8 cellular contexts compared by ENCODE assay signal in genomic region chr10:28302012-28302667, GRCh38. TPM values are rescaled to one million over a fixed set of nuclear protein-coding genes. Genes with fewer than 3 reads are reported as not detected.
DNase-seq lines count a peak whose midpoint lies in the region; ATAC-seq lines count a peak whose summit lies in the region.

No MANE protein-coding gene starts in this region.

- no peaks in the 10 kb centered on the region for H3K9me3 Mint-ChIP-seq in effector memory CD8-positive, alpha-beta T cell
- no peaks in the 10 kb centered on the region for H3K9me3 Mint-ChIP-seq in naive thymus-derived CD4-positive, alpha-beta T cell

- no peaks in the 10 kb centered on the region for H3K9me3 ChIP-seq in NT2/D1 (ENCODE audit: insufficient read depth, low read length)
- no peaks in the 10 kb centered on the region for H3K9me3 ChIP-seq in naive thymus-derived CD4-positive, alpha-beta T cell (ENCODE audit: control insufficient read depth in 2 of 3, low read length in 3 of 3)

- no peaks in the 10 kb centered on the region for H3K36me3 ChIP-seq in NT2/D1 (ENCODE audit: insufficient read depth, insufficient read length, low read length)
- H3K36me3 ChIP-seq in naive thymus-derived CD4-positive, alpha-beta T cell (ENCODE audit: control insufficient read depth in 2 of 3, insufficient read depth in 3 of 3, low read length in 3 of 3): no peaks in the 10 kb centered on the region

- H3K4me3 ChIP-seq in NT2/D1 (ENCODE audit: insufficient read length, low read depth): peak overlapping the region; percentile 66
- peak overlapping the region; percentile 55 for H3K4me3 ChIP-seq in naive thymus-derived CD4-positive, alpha-beta T cell (ENCODE audit: low read length)

- POLR2A ChIA-PET in naive thymus-derived CD4-positive, alpha-beta T cell (lab: Charles Lee): interaction anchor here (0.7 to 26.2 kb wide), 13 partner anchors 11 to 1060 kb away, joined by 3 to 390 read pairs (median 4); no protein-coding TSS in a partner anchor

- peak overlapping the region; percentile 91 to 92 for H3K4me3 Mint-ChIP-seq in effector memory CD8-positive, alpha-beta T cell
- H3K4me3 Mint-ChIP-seq in naive thymus-derived CD4-positive, alpha-beta T cell: peak overlapping the region; percentile 77 to 99 (median 91)

- peak overlapping the region; percentile 86 for H3K27ac ChIP-seq in naive thymus-derived CD4-positive, alpha-beta T cell (ENCODE audit: low read depth, low read length)

- ATAC-seq in Right ventricle myocardium superior (ENCODE audit: poor library complexity): no peak
- no peak for ATAC-seq in Right ventricle myocardium inferior
- ATAC-seq in effector memory CD8-positive, alpha-beta T cell (replicated peaks): no peak
- no peak for ATAC-seq in naive thymus-derived CD4-positive, alpha-beta T cell

- peaks cover 5% of the 10 kb centered on the region for H3K36me3 Mint-ChIP-seq in effector memory CD8-positive, alpha-beta T cell (ENCODE audit: insufficient read depth)
- peaks cover 0 to 3% (median 0%) of the 10 kb centered on the region in 5 donors for H3K36me3 Mint-ChIP-seq in naive thymus-derived CD4-positive, alpha-beta T cell

- peak overlapping the region in 1 of 2 donors; percentile 84 for H3K27ac Mint-ChIP-seq in effector memory CD8-positive, alpha-beta T cell
- peak overlapping the region in 8 of 9 donors; percentile 81 to 96 (median 88) for H3K27ac Mint-ChIP-seq in naive thymus-derived CD4-positive, alpha-beta T cell

- H3K4me1 ChIP-seq in NT2/D1 (ENCODE audit: insufficient read depth, insufficient read length): no peaks in the 10 kb centered on the region
- peaks cover 8 to 42% of the 10 kb centered on the region in 2 donors for H3K4me1 ChIP-seq in naive thymus-derived CD4-positive, alpha-beta T cell (ENCODE audit: control insufficient read depth in 2 of 2, insufficient read depth in 2 of 2, low read length in 2 of 2)

- CTCF ChIA-PET in naive thymus-derived CD4-positive, alpha-beta T cell (lab: Charles Lee): interaction anchor here (1.1 to 12.2 kb wide), 8 partner anchors 9 to 91 kb away, joined by 3 to 210 read pairs (median 7); no protein-coding TSS in a partner anchor

- intact Hi-C loops in Right ventricle myocardium superior (cut with DNase I) (loop anchor here (10.0 kb wide), 1 partner anchor 73 kb away; no protein-coding TSS in a partner anchor), Right ventricle myocardium inferior (cut with DNase I) (loop anchor here (5.0 kb wide), 1 partner anchor 50 kb away; no protein-coding TSS in a partner anchor)
- intact Hi-C loops in naive thymus-derived CD4-positive, alpha-beta T cell (cut with micrococcal nuclease): loop anchor here (1.0 to 10.0 kb wide), 9 partner anchors 52 to 1441 kb away; partner anchors contain the start of genes ABI1 (in 1 of the 2), ACBD5 (in 1 of the 2), BAMBI (in 1 of the 2) and RAB18 (in 1 of the 2)

- peaks cover 18% of the 10 kb centered on the region for H3K27me3 ChIP-seq in NT2/D1 (ENCODE audit: insufficient read depth, insufficient read length)
- H3K27me3 ChIP-seq in naive thymus-derived CD4-positive, alpha-beta T cell (ENCODE audit: control insufficient read depth in 2 of 2, insufficient read depth in 2 of 2, low read length in 2 of 2): no peaks in the 10 kb centered on the region

- H3K27me3 Mint-ChIP-seq in effector memory CD8-positive, alpha-beta T cell: no peaks in the 10 kb centered on the region
- H3K27me3 Mint-ChIP-seq in naive thymus-derived CD4-positive, alpha-beta T cell: peaks cover 0 to 45% (median 0%) of the 10 kb centered on the region in 5 donors

- H3K9ac ChIP-seq in NT2/D1 (ENCODE audit: insufficient read length, low read depth): peak overlapping the region; percentile 53

- DNase-seq in Right ventricle myocardium superior: peak; percentile 71
- DNase-seq in Right ventricle myocardium inferior (ENCODE audit: missing footprints): no peak
- DNase-seq in NT2/D1 (ENCODE audit: low read depth, low spot score): no peak
- peak in 1 of 3 experiments; percentile 6 for DNase-seq in effector memory CD8-positive, alpha-beta T cell
- peak in 1 of 9 donors; percentile 63 for DNase-seq in naive thymus-derived CD4-positive, alpha-beta T cell
- no peak for DNase-seq in NCI-H524 treated with DMSO at 0.1 percent for 48 hours (lab: John Stamatoyannopoulos, UW)
- no peak for DNase-seq in T-helper 9 cell
- no peak for DNase-seq in activated CD8-positive, alpha-beta memory T cell treated with anti-CD3 and anti-CD28 coated beads, Interleukin-2, amount 50 U/mL, for 48 hours

- H3K4me1 Mint-ChIP-seq in effector memory CD8-positive, alpha-beta T cell (ENCODE audit: low read depth in 2 of 2): peaks cover 29 to 43% of the 10 kb centered on the region in 2 donors
- peaks cover 27 to 80% (median 67%) of the 10 kb centered on the region in 7 donors for H3K4me1 Mint-ChIP-seq in naive thymus-derived CD4-positive, alpha-beta T cell

RNA-seq across cellular contexts. Expression of gene MPP7, which starts 0.7 kb away (rescaled TPM):
- 14.0 TPM for total RNA-seq in Right ventricle myocardium superior
- 13.1 TPM for total RNA-seq in Right ventricle myocardium inferior
- 10 to 100 TPM in 4 of 5 experiments, 1 to 10 TPM in 1; 9.7 to 44.7 (median 36.1) TPM for total RNA-seq in naive thymus-derived CD4-positive, alpha-beta T cell
- 10 to 100 TPM; 43.3 to 46.8 TPM for polyA plus RNA-seq in naive thymus-derived CD4-positive, alpha-beta T cell
